Comparison of ENCODE assay signal across 1 cellular context in genomic region chr5:139341187-139341688, GRCh38.
TF ChIP-seq lines count a peak whose summit lies in the region.

No MANE protein-coding gene starts in this region.

TF ChIP-seq in HEK293, 187 proteins besides CTCF, POLR2A, EP300 and RAD21 (continued from another document):
- peak; percentile 80 for TF ChIP-seq INSM2 (tag by site-specific recombination; IDR thresholded peaks at IDR 0.05)
- no peak for TF ChIP-seq ZNF350 (tag by site-specific recombination; IDR thresholded peaks at IDR 0.05)
- TF ChIP-seq MZF1 (tag by site-specific recombination; IDR thresholded peaks at IDR 0.05; ENCODE audit: borderline replicate concordance), result no peak
- TF ChIP-seq PATZ1 (tag by site-specific recombination; IDR thresholded peaks at IDR 0.05), result peak; percentile 67; the same call in 1 of the 2 replicates
- peak; percentile 90 for TF ChIP-seq ZFHX2 (tag by site-specific recombination; conservative IDR thresholded peaks at IDR 0.05)
- TF ChIP-seq TCF7L2 (IDR thresholded peaks at IDR 0.05; ENCODE audit: borderline replicate concordance, low read depth, low read length), result no peak
- no peak for TF ChIP-seq ZNF596 (tag by site-specific recombination; IDR thresholded peaks at IDR 0.05)
- no peak for TF ChIP-seq ZBTB7A (tag by site-specific recombination; IDR thresholded peaks at IDR 0.05; ENCODE audit: low read depth)
- no peak for TF ChIP-seq ZNF555 (tag by site-specific recombination; conservative IDR thresholded peaks at IDR 0.05)
- TF ChIP-seq ZNF280D (tag by site-specific recombination; IDR thresholded peaks at IDR 0.05), result no peak
- TF ChIP-seq ZNF76 (tag by site-specific recombination; IDR thresholded peaks at IDR 0.05; ENCODE audit: borderline replicate concordance, low read depth), result no peak
- no peak for TF ChIP-seq PRDM6 (tag by site-specific recombination; IDR thresholded peaks at IDR 0.05)
- TF ChIP-seq ZNF518A (tag by site-specific recombination; conservative IDR thresholded peaks at IDR 0.05; ENCODE audit: low read depth), result no peak
- no peak for TF ChIP-seq ZEB2 (tag by site-specific recombination; IDR thresholded peaks at IDR 0.05)
- no peak for TF ChIP-seq ZNF670 (tag by site-specific recombination; IDR thresholded peaks at IDR 0.05; ENCODE audit: low read depth)
- no peak for TF ChIP-seq ZNF394 (tag by site-specific recombination; IDR thresholded peaks at IDR 0.05; ENCODE audit: borderline replicate concordance)
- peak; percentile 80 for TF ChIP-seq EGR2 (tag by site-specific recombination; IDR thresholded peaks at IDR 0.05; ENCODE audit: low read depth)
- TF ChIP-seq ZNF561 (tag by site-specific recombination; IDR thresholded peaks at IDR 0.05; ENCODE audit: borderline replicate concordance), result no peak
- TF ChIP-seq ZNF266 (tag by site-specific recombination; IDR thresholded peaks at IDR 0.05; ENCODE audit: low read depth), result no peak
- TF ChIP-seq IKZF3 (tag by site-specific recombination; IDR thresholded peaks at IDR 0.05), result peak; percentile 68
- TF ChIP-seq ZNF513 (tag by site-specific recombination; IDR thresholded peaks at IDR 0.05), result no peak
- TF ChIP-seq ZNF133 (tag by site-specific recombination; IDR thresholded peaks at IDR 0.05), result no peak
- TF ChIP-seq ZNF37A (tag by site-specific recombination; IDR thresholded peaks at IDR 0.05), result no peak
- no peak for TF ChIP-seq ZNF785 (tag by site-specific recombination; IDR thresholded peaks at IDR 0.05)
- no peak for TF ChIP-seq ZNF571 (tag by site-specific recombination; IDR thresholded peaks at IDR 0.05)
- TF ChIP-seq ZNF473 (tag by site-specific recombination; IDR thresholded peaks at IDR 0.05), result no peak
- no peak for TF ChIP-seq ELK4 (IDR thresholded peaks at IDR 0.05; ENCODE audit: borderline replicate concordance, low read depth, low read length)
- no peak for TF ChIP-seq AEBP2 (tag by site-specific recombination; IDR thresholded peaks at IDR 0.05; ENCODE audit: borderline replicate concordance)
- TF ChIP-seq GLI2 (tag by site-specific recombination; IDR thresholded peaks at IDR 0.05; ENCODE audit: borderline replicate concordance, low read depth), result no peak
- no peak for TF ChIP-seq GFI1B (tag by site-specific recombination; IDR thresholded peaks at IDR 0.05)
